8 cellular contexts compared by ENCODE assay signal in the genomic region with DNA sequence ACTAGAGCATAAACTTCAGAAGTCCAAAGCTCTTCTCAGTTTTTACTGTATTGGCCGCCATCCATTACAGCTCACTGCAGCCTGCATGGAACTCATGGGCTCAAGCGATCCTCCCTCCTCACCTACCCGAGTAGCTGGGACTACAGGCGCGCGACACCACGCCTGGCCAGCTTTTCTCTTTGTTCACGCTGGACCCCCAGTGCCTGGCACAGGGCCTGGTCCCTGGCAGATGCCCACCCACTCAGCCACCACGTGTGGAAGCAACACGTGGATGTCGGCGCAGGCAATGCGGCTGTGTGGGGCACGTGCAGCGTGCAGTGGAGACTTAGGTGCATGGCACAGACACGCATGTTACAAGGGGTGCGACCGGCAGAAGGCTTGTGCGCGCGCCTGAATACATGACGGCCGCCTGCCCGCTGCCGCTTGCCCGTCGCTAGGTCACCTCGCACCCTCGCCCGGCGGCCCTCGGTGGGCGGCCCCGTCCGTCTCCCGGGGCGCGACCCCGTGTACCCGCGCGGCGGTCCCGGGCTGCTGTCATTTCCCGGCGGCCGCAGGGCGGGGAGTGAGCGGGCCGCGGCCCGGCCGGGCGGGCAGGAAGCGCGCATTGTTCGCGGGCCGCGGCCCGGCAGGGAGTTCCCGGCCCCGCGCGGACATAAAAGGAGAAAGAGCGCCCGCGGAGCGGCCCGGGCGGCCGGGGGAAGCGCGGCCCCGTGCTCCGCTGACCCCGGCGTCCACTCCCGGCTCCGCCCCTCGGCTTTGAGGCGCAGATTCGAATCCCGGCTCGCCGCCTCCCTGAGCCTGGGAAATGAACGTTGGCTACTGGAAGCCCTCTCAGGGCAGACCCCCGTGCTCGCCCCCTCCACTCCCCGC. TPM values are rescaled to one million over a fixed set of nuclear protein-coding genes. Genes with fewer than 3 reads are reported as not detected.
DNase-seq lines count a peak whose midpoint lies in the region; ATAC-seq and TF ChIP-seq lines count a peak whose summit lies in the region.

No MANE protein-coding gene starts in this region.

- peaks cover 22% of the 10 kb centered on the region for H3K4me1 Mint-ChIP-seq in activated naive CD8-positive, alpha-beta T cell treated with anti-CD3 and anti-CD28 coated beads, Interleukin-2, amount 50 U/mL, for 24 hours

- H3K4me3 Mint-ChIP-seq in activated naive CD8-positive, alpha-beta T cell treated with anti-CD3 and anti-CD28 coated beads, Interleukin-2, amount 50 U/mL, for 24 hours, result peak overlapping the region; percentile 70

- H3K27me3 ChIP-seq in BLaER1 (peaks cover 32% of the 10 kb centered on the region), iPS DF 6.9 (ENCODE audit: control insufficient read depth, insufficient read depth, low read length) (no peaks in the 10 kb centered on the region), sigmoid colon (no peaks in the 10 kb centered on the region)

- H3K36me3 Mint-ChIP-seq in activated naive CD8-positive, alpha-beta T cell treated with anti-CD3 and anti-CD28 coated beads, Interleukin-2, amount 50 U/mL, for 24 hours (ENCODE audit: low read depth), result no peaks in the 10 kb centered on the region

- TF ChIP-seq CTCF in sigmoid colon (IDR thresholded peaks at IDR 0.05), result peak in 1 of 4 experiments; percentile 12

- TF ChIP-seq EP300 in sigmoid colon (IDR thresholded peaks at IDR 0.05), result no peak

- H3K27me3 Mint-ChIP-seq in activated naive CD8-positive, alpha-beta T cell treated with anti-CD3 and anti-CD28 coated beads, Interleukin-2, amount 50 U/mL, for 24 hours, result peaks cover 18% of the 10 kb centered on the region

- no CpG with 5 or more reads among the region's 90 CpGs for WGBS in iPS DF 6.9 (ENCODE audit: insufficient coverage, insufficient read length)
- WGBS in sigmoid colon, 2 donors, result 3 to 9% methylated on average over 90 of the region's 90 CpGs

- TF ChIP-seq POLR2A in sigmoid colon (IDR thresholded peaks at IDR 0.05), result no peak

- no peak for ATAC-seq in activated naive CD8-positive, alpha-beta T cell treated with anti-CD3 and anti-CD28 coated beads, Interleukin-2, amount 50 U/mL, for 24 hours
- no peak for ATAC-seq in HG03045 (IDR thresholded peaks at IDR 0.05; ENCODE audit: unreplicated experiment)
- ATAC-seq in GM18520 (IDR thresholded peaks at IDR 0.05; ENCODE audit: unreplicated experiment), result no peak
- ATAC-seq in HG03175 (IDR thresholded peaks at IDR 0.05; ENCODE audit: unreplicated experiment), result no peak

- no peaks in the 10 kb centered on the region for H4K20me1 ChIP-seq in BLaER1

- H3K27ac ChIP-seq in BLaER1 (peak overlapping the region; percentile 66), iPS DF 6.9 (ENCODE audit: low read length) (no peak overlapping the region), sigmoid colon (peak overlapping the region; percentile 75 to 84 (median 78))

- DNase-seq in HT-29 (ENCODE audit: low spot score) (peak; percentile 17), iPS DF 6.9 (ENCODE audit: low read depth, low spot score) (no peak), sigmoid colon (peak; percentile 79)
- peak; percentile 16 for DNase-seq in activated naive CD8-positive, alpha-beta T cell treated with anti-CD3 and anti-CD28 coated beads, Interleukin-2, amount 50 U/mL, for 24 hours

- H3K4me1 ChIP-seq in BLaER1 (peaks cover 28% of the 10 kb centered on the region), iPS DF 6.9 (ENCODE audit: control insufficient read depth, insufficient read depth, low read length) (peaks cover 4% of the 10 kb centered on the region), sigmoid colon (peaks cover 0 to 23% (median 13%) of the 10 kb centered on the region in 4 donors)

- H3K9me3 ChIP-seq in BLaER1, result no peaks in the 10 kb centered on the region
- H3K9me3 ChIP-seq in iPS DF 6.9 (ENCODE audit: control insufficient read depth, insufficient read depth, low read length), result no peaks in the 10 kb centered on the region
- no peaks in the 10 kb centered on the region for H3K9me3 ChIP-seq in sigmoid colon

- H3K9me3 Mint-ChIP-seq in activated naive CD8-positive, alpha-beta T cell treated with anti-CD3 and anti-CD28 coated beads, Interleukin-2, amount 50 U/mL, for 24 hours, result no peaks in the 10 kb centered on the region

- H3K4me3 ChIP-seq in BLaER1 (peak overlapping the region; percentile 68), iPS DF 6.9 (ENCODE audit: low read length) (peak overlapping the region; percentile 65), sigmoid colon (peak overlapping the region; percentile 29 to 67 (median 59))

- intact Hi-C loops in sigmoid colon (cut with DNase I), result loop anchor here (2.0 to 5.0 kb wide), 2 partner anchors 82 to 106 kb away; a partner anchor contains a TSS

- H3K4me2 ChIP-seq in BLaER1, result peak overlapping the region; percentile 93

- peak overlapping the region; percentile 73 for H3K9ac ChIP-seq in BLaER1

- H3K36me3 ChIP-seq in BLaER1, result no peaks in the 10 kb centered on the region
- no peaks in the 10 kb centered on the region for H3K36me3 ChIP-seq in iPS DF 6.9 (ENCODE audit: control insufficient read depth, insufficient read depth, low read length)
- no peaks in the 10 kb centered on the region for H3K36me3 ChIP-seq in sigmoid colon

- H3K27ac Mint-ChIP-seq in activated naive CD8-positive, alpha-beta T cell treated with anti-CD3 and anti-CD28 coated beads, Interleukin-2, amount 50 U/mL, for 24 hours, result peak overlapping the region; percentile 53

RNA-seq across cellular contexts. Expression of a gene that starts 24.1 kb away (rescaled TPM):
- total RNA-seq in HT-29 (2014; rRNA removed; shearing (Covaris generic)), result 2.1 and 3.9 TPM in 2 replicates
- 100 to 1,000 TPM in 2 of 4 donors, 10 to 100 TPM in 2; 72.6 to 150 (median 121) TPM for total RNA-seq in sigmoid colon
- 10 to 100 TPM in 1 of 3 donors, 1 to 10 TPM in 2; 3.0 to 10.8 (median 4.2) TPM for polyA plus RNA-seq in sigmoid colon

Comparison
In these comparisons a context has a peak if more than half of its experiments do, and no peak if none do; other contexts are left out.
1. RNA of a gene that starts 24.1 kb away (total RNA-seq): 72.6 to 150 TPM in sigmoid colon; 2.1 to 3.9 TPM in HT-29; every median in the first group is over 10 times any median in the second.
2. Peak in every context shown above with its lines, with median percentiles within 50 percentile points of each other: H3K4me3 ChIP-seq.